ENCODE assay signal across 8 cellular contexts in the genomic region with DNA sequence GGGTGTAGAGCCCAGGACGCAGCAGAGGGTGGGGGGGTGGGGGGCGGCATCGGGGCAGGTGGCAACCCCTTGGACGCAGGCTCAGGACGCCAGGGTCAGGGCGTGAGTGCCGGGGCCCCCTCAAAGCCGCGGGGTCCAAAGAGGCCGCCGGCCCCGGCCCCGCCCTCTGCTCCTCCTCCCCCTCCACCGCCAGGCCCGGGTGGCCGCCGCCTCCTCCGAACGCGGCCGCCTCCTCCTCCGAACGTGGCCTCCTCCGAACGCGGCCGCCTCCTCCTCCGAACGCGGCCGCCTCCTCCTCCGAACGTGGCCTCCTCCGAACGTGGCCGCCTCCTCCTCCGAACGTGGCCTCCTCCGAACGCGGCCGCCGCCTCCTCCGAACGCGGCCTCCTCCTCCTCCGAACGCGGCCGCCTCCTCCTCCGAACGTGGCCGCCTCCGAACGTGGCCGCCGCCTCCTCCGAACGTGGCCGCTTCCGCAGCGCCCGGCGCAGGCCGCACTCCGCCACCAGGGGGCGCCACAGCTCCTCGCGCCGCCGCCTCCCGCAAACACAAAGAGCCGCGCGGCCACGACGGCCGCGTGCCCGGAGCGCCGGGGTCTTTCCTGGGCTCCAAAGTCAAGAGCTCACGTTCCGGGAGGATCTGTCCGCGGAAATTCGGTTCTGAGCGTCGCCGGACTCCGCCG. TPM values are rescaled to one million over a fixed set of nuclear protein-coding genes. Genes with fewer than 3 reads are reported as not detected.
DNase-seq lines count a peak whose midpoint lies in the region; ATAC-seq lines count a peak whose summit lies in the region.

No MANE protein-coding gene starts in this region.

- peak; percentile 56 for ATAC-seq in HG02885 (IDR thresholded peaks at IDR 0.05; ENCODE audit: poor library complexity, unreplicated experiment)
- no peak for ATAC-seq in HG03135 (IDR thresholded peaks at IDR 0.05; ENCODE audit: unreplicated experiment)

- DNase-seq in EH (ENCODE audit: low read depth) (peak; percentile 87), NCI-H774 (lab: John Stamatoyannopoulos, UW) (peak; percentile 29), mesenteric fat pad (ENCODE audit: low spot score) (peak; percentile 97)
- DNase-seq in activated CD8-positive, alpha-beta memory T cell treated with anti-CD3 and anti-CD28 coated beads for 1 hour (ENCODE audit: extremely low read depth in 1 of 2, low read depth in 1 of 2) = peak; percentile 47 to 76
- DNase-seq in effector CD8-positive, alpha-beta T cell (lab: John Stamatoyannopoulos, UW) = peak; percentile 68
- DNase-seq in stimulated activated CD8-positive, alpha-beta memory T cell treated with anti-CD3 and anti-CD28 coated beads, Interleukin-2, amount 100 ng/mL, for 48 hours (ENCODE audit: low read depth in 2 of 2) = peak; percentile 74 to 76

RNA-seq across cellular contexts. Expression of a gene that starts 19.3 kb away (rescaled TPM):
- total RNA-seq in mesenteric fat pad = 2.8 TPM

RNA-seq across cellular contexts. Expression of a gene that starts 54.6 kb away (rescaled TPM):
- total RNA-seq in mesenteric fat pad = 49.8 TPM

RNA-seq across cellular contexts. Expression of a gene that starts 56.0 kb away (rescaled TPM):
- total RNA-seq in mesenteric fat pad = 8.8 TPM

Comparison
In these comparisons a context has a peak if more than half of its experiments do, and no peak if none do; other contexts are left out.
1. DNase-seq: peak in every context shown above with its lines; median percentile 97 in mesenteric fat pad; 87 in EH; 75 in stimulated activated CD8-positive, alpha-beta memory T cell treated with anti-CD3 and anti-CD28 coated beads, Interleukin-2, amount 100 ng/mL, for 48 hours; 68 in effector CD8-positive, alpha-beta T cell; 62 in activated CD8-positive, alpha-beta memory T cell treated with anti-CD3 and anti-CD28 coated beads for 1 hour; 29 in NCI-H774.